Comparison of ENCODE assay signal across 10 cellular contexts in the genomic region with DNA sequence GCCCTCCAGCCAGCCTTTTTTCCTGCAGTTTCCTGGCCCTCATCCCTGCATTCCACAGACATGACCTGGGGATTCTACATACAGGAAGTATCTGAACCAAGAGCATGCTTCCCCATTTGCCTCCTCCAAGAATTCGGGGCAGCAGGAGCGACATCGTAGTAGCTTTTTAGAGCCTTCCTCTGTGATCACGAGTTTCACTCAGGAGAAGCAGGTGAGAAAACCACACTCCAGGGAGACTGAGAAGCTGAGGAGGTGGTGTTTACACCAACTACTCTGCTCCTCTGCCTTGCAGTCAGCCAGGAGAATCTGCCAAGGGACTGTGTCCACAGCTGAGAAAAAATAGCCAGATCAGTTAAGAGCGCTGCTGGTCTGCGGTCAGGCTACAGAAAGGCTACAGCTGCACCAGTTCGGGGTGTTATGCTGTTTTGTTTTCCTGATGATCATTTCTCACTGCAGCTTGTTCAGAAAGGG. TPM values are rescaled to one million over a fixed set of nuclear protein-coding genes. Genes with fewer than 3 reads are reported as not detected.
A peak's percentile ranks its signal among the peaks of the same experiment; 100 is the strongest.
DNase-seq lines count a peak whose midpoint lies in the region; ATAC-seq, FAIRE-seq and TF ChIP-seq lines count a peak whose summit lies in the region.
"Had no signal": no experiment of that assay in that cellular context is flagged by ENCODE, and none has a peak within 500 bp of the region (broad histone marks: within the 10 kb centered on the region; RNA-seq: fewer than 3 reads in every experiment).

No MANE protein-coding gene starts in this region.

- no peak overlapping the region for H3K4me3 Mint-ChIP-seq in activated naive CD4-positive, alpha-beta T cell treated with anti-CD3 and anti-CD28 coated beads, Interleukin-2, amount 10 ng/mL, durations not matched to agents 7 days and 5 days

- H3K4me1 Mint-ChIP-seq in activated naive CD4-positive, alpha-beta T cell treated with anti-CD3 and anti-CD28 coated beads, Interleukin-2, amount 10 ng/mL, durations not matched to agents 7 days and 5 days: no peaks in the 10 kb centered on the region

- intact Hi-C loops in pancreas (cut with DNase I): no loop called here

- ATAC-seq in foreskin keratinocyte (peak; percentile 9), pancreas (peak in 3 of 4 donors; percentile 49 to 71 (median 66)), HG03439 (IDR thresholded peaks at IDR 0.05; ENCODE audit: unreplicated experiment) (no peak), GM18907 (IDR thresholded peaks at IDR 0.05; ENCODE audit: unreplicated experiment) (no peak), GM19463 (IDR thresholded peaks at IDR 0.05; ENCODE audit: unreplicated experiment) (no peak)

- CTCF ChIA-PET in BJ (lab: Yijun Ruan, JAX): interaction anchor here (0.6 to 20.0 kb wide), 10 partner anchors 11 to 487 kb away, joined by 3 to 335 read pairs (median 4); no protein-coding TSS in a partner anchor
- CTCF ChIA-PET in activated naive CD4-positive, alpha-beta T cell treated with anti-CD3 and anti-CD28 coated beads, Interleukin-2, amount 10 ng/mL, durations not matched to agents 7 days and 5 days (lab: Charles Lee): interaction anchor here (0.7 to 9.2 kb wide), 3 partner anchors 75 to 101 kb away, joined by 3 to 113 read pairs (median 5); no protein-coding TSS in a partner anchor

- WGBS in pancreas, 2 donors: 52 to 72% methylated on average over 7 of the region's 7 CpGs

- 0 out of 2 replicates have a peak, but pooled peaks cover 1% of the 10 kb centered on the region for H3K36me3 ChIP-seq in BJ (ENCODE audit: control insufficient read depth, insufficient read depth, low read length)
- H3K36me3 ChIP-seq in pancreas: no peaks in the 10 kb centered on the region

- POLR2A ChIA-PET in BJ (lab: Charles Lee): no interaction called here

- no peaks in the 10 kb centered on the region for H3K36me3 Mint-ChIP-seq in activated naive CD4-positive, alpha-beta T cell treated with anti-CD3 and anti-CD28 coated beads, Interleukin-2, amount 10 ng/mL, durations not matched to agents 7 days and 5 days

- H3K27ac ChIP-seq in foreskin keratinocyte: no peak overlapping the region
- H3K27ac ChIP-seq in pancreas: no peak overlapping the region

- no peaks in the 10 kb centered on the region for H3K27me3 ChIP-seq in BJ (ENCODE audit: control insufficient read depth, insufficient read depth, low read length)
- no peaks in the 10 kb centered on the region for H3K27me3 ChIP-seq in foreskin keratinocyte
- no peaks in the 10 kb centered on the region for H3K27me3 ChIP-seq in pancreas

- peak; percentile 16 for DNase-seq in BJ (ENCODE audit: low read depth)
- peak; percentile 24 for DNase-seq in RCC 7860 (ENCODE audit: low spot score)
- DNase-seq in foreskin keratinocyte: peak in 1 of 2 donors; percentile 20
- no peak for DNase-seq in pancreas
- no peak for DNase-seq in activated naive CD4-positive, alpha-beta T cell treated with anti-CD3 and anti-CD28 coated beads, Interleukin-2, amount 10 ng/mL, durations not matched to agents 7 days and 5 days
- DNase-seq: activated T-cell treated with anti-CD3 and anti-CD28 coated beads, Interleukin-2, amount 50 U/mL, for 1 hour had no signal

- H3K27me3 Mint-ChIP-seq in activated naive CD4-positive, alpha-beta T cell treated with anti-CD3 and anti-CD28 coated beads, Interleukin-2, amount 10 ng/mL, durations not matched to agents 7 days and 5 days: peaks cover 60% of the 10 kb centered on the region

- TF ChIP-seq CTCF in BJ (IDR thresholded peaks at IDR 0.05; ENCODE audit: insufficient read depth, low read depth, low read length) (no peak), foreskin keratinocyte (conservative IDR thresholded peaks at IDR 0.05) (no peak), pancreas (IDR thresholded peaks at IDR 0.05) (no peak)

- H3K4me1 ChIP-seq in foreskin keratinocyte (no peaks in the 10 kb centered on the region), pancreas (peaks cover 3 to 9% (median 8%) of the 10 kb centered on the region in 3 donors)

- FAIRE-seq in RCC 7860 (lab: Jason Lieb, UNC): no peak
- FAIRE-seq in pancreas (lab: Jason Lieb, UNC): no peak
- FAIRE-seq: TTC549 had no signal

- H3K4me3 ChIP-seq in BJ (ENCODE audit: low read depth, low read length) (no peak overlapping the region), pancreas (no peak overlapping the region)

- no peaks in the 10 kb centered on the region for H3K9me3 ChIP-seq in pancreas

- no peaks in the 10 kb centered on the region for H3K9me3 Mint-ChIP-seq in activated naive CD4-positive, alpha-beta T cell treated with anti-CD3 and anti-CD28 coated beads, Interleukin-2, amount 10 ng/mL, durations not matched to agents 7 days and 5 days

- no peak overlapping the region for H3K27ac Mint-ChIP-seq in activated naive CD4-positive, alpha-beta T cell treated with anti-CD3 and anti-CD28 coated beads, Interleukin-2, amount 10 ng/mL, durations not matched to agents 7 days and 5 days

RNA-seq across cellular contexts. Expression of gene HSPA12A, which starts 54.1 kb away (rescaled TPM):
- polyA plus RNA-seq in BJ (2011; rRNA removed): 7.0 and 7.9 TPM in 2 replicates
- 7.6 and 9.0 TPM in 2 replicates for polyA minus RNA-seq in BJ (2011; rRNA and poly(A)+ RNA removed)
- total RNA-seq in foreskin keratinocyte: 10.3 and 10.4 TPM in 2 replicates
- polyA plus RNA-seq in foreskin keratinocyte: 3.8 and 4.1 TPM in 2 replicates
- total RNA-seq in pancreas: 1 to 10 TPM; 3.1 to 8.2 (median 4.5) TPM
- 1 to 10 TPM; 2.7 to 3.6 TPM for polyA plus RNA-seq in pancreas

Comparison
In these comparisons a context has a peak if more than half of its experiments do, and no peak if none do; other contexts are left out.
1. DNase-seq: peak in BJ (single experiment) and RCC 7860 (single experiment); none in pancreas (0 of 6) and activated naive CD4-positive, alpha-beta T cell treated with anti-CD3 and anti-CD28 coated beads, Interleukin-2, amount 10 ng/mL, durations not matched to agents 7 days and 5 days (single experiment).
2. ATAC-seq: peak in foreskin keratinocyte (single experiment) and pancreas (3 of 4); none in HG03439 (single experiment), GM18907 (single experiment) and GM19463 (single experiment).